2 cellular contexts compared by ENCODE assay signal in the genomic region with DNA sequence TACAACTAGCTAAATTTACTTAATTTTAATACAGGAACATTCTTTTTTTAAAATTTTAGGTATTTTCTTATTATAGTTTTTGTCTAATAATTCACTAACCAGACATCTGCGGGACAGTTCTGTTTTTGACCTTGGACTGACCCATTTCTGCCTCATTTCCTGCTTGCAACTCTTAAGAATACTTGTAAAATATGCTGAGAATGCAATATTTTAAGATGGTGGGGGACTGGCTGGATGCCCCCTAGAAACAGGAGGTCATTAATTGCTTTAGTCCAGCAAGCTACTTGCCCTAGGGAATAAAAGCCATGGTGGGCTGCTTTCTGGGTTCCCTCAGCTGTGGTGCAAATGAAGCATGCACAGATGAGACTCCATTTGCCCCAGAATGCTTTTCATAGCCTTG.
TF ChIP-seq lines count a peak whose summit lies in the region.

No MANE protein-coding gene starts in this region.

TF ChIP-seq in IMR-90, 13 proteins besides CTCF, POLR2A, EP300 and RAD21:
- TF ChIP-seq MAZ (IDR thresholded peaks at IDR 0.05; ENCODE audit: borderline replicate concordance, low read depth, low read length) (no peak), MAFK (IDR thresholded peaks at IDR 0.05; ENCODE audit: low read depth, low read length) (peak; percentile 90)
- TF ChIP-seq, protein P1, sequence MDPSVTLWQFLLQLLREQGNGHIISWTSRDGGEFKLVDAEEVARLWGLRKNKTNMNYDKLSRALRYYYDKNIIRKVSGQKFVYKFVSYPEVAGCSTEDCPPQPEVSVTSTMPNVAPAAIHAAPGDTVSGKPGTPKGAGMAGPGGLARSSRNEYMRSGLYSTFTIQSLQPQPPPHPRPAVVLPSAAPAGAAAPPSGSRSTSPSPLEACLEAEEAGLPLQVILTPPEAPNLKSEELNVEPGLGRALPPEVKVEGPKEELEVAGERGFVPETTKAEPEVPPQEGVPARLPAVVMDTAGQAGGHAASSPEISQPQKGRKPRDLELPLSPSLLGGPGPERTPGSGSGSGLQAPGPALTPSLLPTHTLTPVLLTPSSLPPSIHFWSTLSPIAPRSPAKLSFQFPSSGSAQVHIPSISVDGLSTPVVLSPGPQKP (IDR thresholded peaks at IDR 0.05; ENCODE audit: borderline replicate concordance, low read depth, low read length) = no peak

TF ChIP-seq in K562, 482 proteins besides CTCF, POLR2A, EP300 and RAD21:
- TF ChIP-seq DACH1 (IDR thresholded peaks at IDR 0.05; ENCODE audit: partially characterized antibody) (no peak), FUS (optimal IDR thresholded peaks at IDR 0.05; ENCODE audit: low read depth, low read length) (no peak), C11orf30 (IDR thresholded peaks at IDR 0.05; ENCODE audit: low read depth) (0 out of 2 replicates have a peak, but pooled peaks have one; percentile 15), CREB1 (IDR thresholded peaks at IDR 0.05) (no peak), CREB1 (CRISPR knock-in tag; IDR thresholded peaks at IDR 0.05) (no peak), ZNF143 (CRISPR knock-in tag; IDR thresholded peaks at IDR 0.05) (no peak), EZH2 (IDR thresholded peaks at IDR 0.05; ENCODE audit: borderline replicate concordance, low read depth, low read length) (no peak), KAT2B (IDR thresholded peaks at IDR 0.05; ENCODE audit: low read depth, low read length) (no peak), MAFF (IDR thresholded peaks at IDR 0.05; ENCODE audit: low read length) (peak; percentile 55), MCM7 (IDR thresholded peaks at IDR 0.05) (no peak), MEF2A (IDR thresholded peaks at IDR 0.05; ENCODE audit: control insufficient read depth, low read depth, low read length) (no peak), MAFK (IDR thresholded peaks at IDR 0.05; ENCODE audit: low read length) (0 out of 2 replicates have a peak, but pooled peaks have one; percentile 42), SLC30A9 (CRISPR knock-in tag; IDR thresholded peaks at IDR 0.05) (no peak)
